Comparison of ENCODE assay signal across 22 cellular contexts in genomic region chr15:94270570-94270969, GRCh38. TPM values are rescaled to one million over a fixed set of nuclear protein-coding genes. Genes with fewer than 3 reads are reported as not detected.
"Had no signal": no experiment of that assay in that cellular context is flagged by ENCODE, and none has a peak within 500 bp of the region (broad histone marks: within the 10 kb centered on the region; RNA-seq: fewer than 3 reads in every experiment).

No MANE protein-coding gene starts in this region.

- DNase-seq: cortex of kidney; gastrocnemius medialis; head of caudate nucleus; left ventricle myocardium superior; lower lobe of right lung; naive thymus-derived CD8-positive, alpha-beta T cell; nephron progenitor cell; nucleus accumbens; stimulated activated CD4-positive, alpha-beta T cell treated with anti-CD3 and anti-CD28 coated beads, Interleukin-12 subunit alpha, Interleukin-12 subunit beta, amount 100 ng/mL, for 4 hours; stimulated activated CD4-positive, alpha-beta T cell treated with anti-CD3 and anti-CD28 coated beads, Interleukin-1b, Interleukin-23, amount 100 ng/mL, for 48 hours; stimulated activated CD4-positive, alpha-beta T cell treated with anti-CD3 and anti-CD28 coated beads, Interleukin-4, amount 100 ng/mL, for 1 hour; stimulated activated CD8-positive, alpha-beta memory T cell treated with anti-CD3 and anti-CD28 coated beads, Interleukin-4, amount 100 ng/mL, for 48 hours; stimulated activated naive CD8-positive, alpha-beta T cell treated with anti-CD3 and anti-CD28 coated beads, Interleukin-15, Interleukin-2, amounts not matched to agents 100 U/mL and 50 U/mL, for 24 hours; substantia nigra; testis; tibial artery had no signal

- H3K36me3 Mint-ChIP-seq: type B pancreatic cell had no signal

- H3K4me3 ChIP-seq: gastrocnemius medialis, lower lobe of right lung, prostate gland, right atrium auricular region, smooth muscle cell, testis, tibial artery had no signal

- H3K9me3 Mint-ChIP-seq: type B pancreatic cell had no signal

- H3K4me1 ChIP-seq: gastrocnemius medialis, lower lobe of right lung, prostate gland, right atrium auricular region, testis, tibial artery had no signal

- H3K27me3 ChIP-seq: gastrocnemius medialis, right atrium auricular region, testis, tibial artery had no signal

- H3K4me2 ChIP-seq: smooth muscle cell had no signal

- H3K9me3 ChIP-seq: gastrocnemius medialis, lower lobe of right lung, prostate gland, testis, tibial artery had no signal

- ATAC-seq: gastrocnemius medialis; left ventricle myocardium superior; lower lobe of right lung; naive thymus-derived CD8-positive, alpha-beta T cell; sciatic nerve; stimulated activated naive CD8-positive, alpha-beta T cell treated with anti-CD3 and anti-CD28 coated beads, Interleukin-15, Interleukin-2, amounts not matched to agents 100 U/mL and 50 U/mL, for 24 hours had no signal

- H3K36me3 ChIP-seq: gastrocnemius medialis, lower lobe of right lung, prostate gland, right atrium auricular region, tibial artery had no signal

- H3K27ac ChIP-seq: gastrocnemius medialis, lower lobe of right lung, prostate gland, right atrium auricular region, testis, tibial artery had no signal

- H3K4me3 Mint-ChIP-seq: naive thymus-derived CD8-positive, alpha-beta T cell; nephron progenitor cell; type B pancreatic cell had no signal

- H3K27me3 Mint-ChIP-seq: naive thymus-derived CD8-positive, alpha-beta T cell; type B pancreatic cell had no signal

- H3K27ac Mint-ChIP-seq: naive thymus-derived CD8-positive, alpha-beta T cell; nephron progenitor cell; type B pancreatic cell had no signal

RNA-seq across cellular contexts. Expression of gene MCTP2, which starts 39.2 kb away (rescaled TPM):
- total RNA-seq: myocyte had no signal
